ENCODE assay signal across 14 cellular contexts in the genomic region with DNA sequence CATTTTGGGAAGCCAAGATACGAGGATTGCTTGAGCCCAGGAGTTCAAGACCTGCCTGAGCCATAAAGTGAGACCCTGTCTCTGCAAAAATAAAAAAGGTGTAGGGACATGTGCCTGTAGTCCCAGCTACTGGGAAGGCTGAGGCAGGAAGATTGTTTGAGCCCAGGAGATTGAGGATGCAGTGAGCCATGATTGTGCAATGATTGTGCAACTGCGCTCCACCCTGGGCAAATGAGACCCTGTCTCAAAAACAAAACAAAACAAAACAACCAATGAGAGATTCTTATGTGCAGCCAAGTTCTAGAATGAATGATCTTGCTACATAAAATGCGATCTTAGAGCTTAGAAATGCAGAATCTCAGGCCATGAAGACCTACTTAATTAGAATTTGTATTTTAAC. TPM values are rescaled to one million over a fixed set of nuclear protein-coding genes. Genes with fewer than 3 reads are reported as not detected.
"Had no signal": no experiment of that assay in that cellular context is flagged by ENCODE, and none has a peak within 500 bp of the region (broad histone marks: within the 10 kb centered on the region; RNA-seq: fewer than 3 reads in every experiment).

No MANE protein-coding gene starts in this region.

- DNase-seq: activated CD4-positive, CD25-positive, alpha-beta regulatory T cell treated with anti-CD3 and anti-CD28 coated beads, Interleukin-2, amount 50 U/mL, for 72 hours; activated T-cell treated with anti-CD3 and anti-CD28 coated beads, Interleukin-2, amount 50 U/mL, for 24 hours; adrenal gland; effector memory CD4-positive, alpha-beta T cell; heart left ventricle; naive thymus-derived CD8-positive, alpha-beta T cell; retina; stimulated activated CD4-positive, alpha-beta T cell treated with anti-CD3 and anti-CD28 coated beads, Interleukin-4, amount 100 ng/mL, for 24 hours; stimulated activated naive CD4-positive, alpha-beta T cell treated with Interleukin-2 at 50 U/mL for 16 hours; upper lobe of left lung; WERI-Rb-1 had no signal

- H3K27ac ChIP-seq: adrenal gland, heart left ventricle, thoracic aorta, upper lobe of left lung, WERI-Rb-1 had no signal

- H3K4me3 ChIP-seq: adrenal gland, heart left ventricle, thoracic aorta, upper lobe of left lung had no signal

- H3K27me3 ChIP-seq: adrenal gland, heart left ventricle, upper lobe of left lung had no signal

- ATAC-seq: activated T-helper 17 cell treated with anti-CD3 and anti-CD28 coated beads, Interleukin-2, amount 50 U/mL, for 72 hours; esophagus mucosa; heart left ventricle; naive thymus-derived CD8-positive, alpha-beta T cell had no signal

- H3K9me3 ChIP-seq: adrenal gland, heart left ventricle, thoracic aorta, upper lobe of left lung had no signal

- H3K36me3 ChIP-seq: adrenal gland, upper lobe of left lung, WERI-Rb-1 had no signal

- H3K4me1 ChIP-seq: adrenal gland, heart left ventricle, upper lobe of left lung had no signal

RNA-seq across cellular contexts. Expression of a gene that starts 34.5 kb away (rescaled TPM):
- total RNA-seq: thoracic aorta had no signal
